Comparison of ENCODE assay signal across 17 cellular contexts in genomic region chr5:40221796-40222195, GRCh38.
DNase-seq lines count a peak whose midpoint lies in the region; TF ChIP-seq lines count a peak whose summit lies in the region.
"Had no signal": no experiment of that assay in that cellular context is flagged by ENCODE, and none has a peak within 500 bp of the region (broad histone marks: within the 10 kb centered on the region; RNA-seq: fewer than 3 reads in every experiment).

No MANE protein-coding gene starts in this region.

- no peaks in the 10 kb centered on the region for H4K20me1 ChIP-seq in mammary epithelial cell (ENCODE audit: insufficient read depth, low read length)
- H4K20me1 ChIP-seq: BLaER1 had no signal

- 15% methylated on average over 4 of the region's 4 CpGs for WGBS in mammary epithelial cell (ENCODE audit: low coverage, missing lambda C conversion rate)
- WGBS in testis, 2 donors = 76 to 80% methylated on average over 4 of the region's 4 CpGs

- dilution Hi-C loops in mammary epithelial cell (cut with HindIII; ENCODE audit: low sequenced_read_pairs) = no loop called here

- no peaks in the 10 kb centered on the region for H3K27me3 ChIP-seq in BJ (ENCODE audit: control insufficient read depth, insufficient read depth, low read length)
- no peaks in the 10 kb centered on the region for H3K27me3 ChIP-seq in mammary epithelial cell (ENCODE audit: insufficient read depth, low read length)
- no peaks in the 10 kb centered on the region for H3K27me3 ChIP-seq in testis
- H3K27me3 ChIP-seq: BLaER1, Peyer's patch had no signal

- H2AFZ ChIP-seq in mammary epithelial cell (ENCODE audit: low read depth, low read length) = no peak overlapping the region

- no peak overlapping the region for H3K27ac Mint-ChIP-seq in activated T-cell treated with anti-CD3 and anti-CD28 coated beads, Interleukin-2, amount 50 U/mL, for 24 hours
- H3K27ac Mint-ChIP-seq: activated naive CD4-positive, alpha-beta T cell treated with anti-CD3 and anti-CD28 coated beads, Interleukin-2, amount 50 U/mL, for 24 hours; stimulated activated memory B cell treated with anti-CD40 and anti-IgM and Interleukin-4, amounts not matched to agents 10 μg/mL and 1 μg/mL and 100 μg/mL, for 72 hours had no signal

- no peaks in the 10 kb centered on the region for H3K27me3 Mint-ChIP-seq in activated T-cell treated with anti-CD3 and anti-CD28 coated beads, Interleukin-2, amount 50 U/mL, for 24 hours
- H3K27me3 Mint-ChIP-seq: activated naive CD4-positive, alpha-beta T cell treated with anti-CD3 and anti-CD28 coated beads, Interleukin-2, amount 50 U/mL, for 24 hours; stimulated activated memory B cell treated with anti-CD40 and anti-IgM and Interleukin-4, amounts not matched to agents 10 μg/mL and 1 μg/mL and 100 μg/mL, for 72 hours had no signal

- CTCF ChIA-PET in BJ (lab: Yijun Ruan, JAX) = interaction anchor here (0.6 kb wide), 1 partner anchor 483 kb away, joined by 4 read pairs; no protein-coding TSS in a partner anchor
- CTCF ChIA-PET in mammary epithelial cell (lab: Charles Lee; ENCODE audit: low non-redundant PET) = no interaction called here

- H3K4me2 ChIP-seq in mammary epithelial cell (ENCODE audit: insufficient read depth, low read depth, low read length) = peak overlapping the region; percentile 37
- H3K4me2 ChIP-seq: BLaER1 had no signal

- H3K9me3 Mint-ChIP-seq in activated T-cell treated with anti-CD3 and anti-CD28 coated beads, Interleukin-2, amount 50 U/mL, for 24 hours = peaks cover 10% of the 10 kb centered on the region
- H3K9me3 Mint-ChIP-seq: activated naive CD4-positive, alpha-beta T cell treated with anti-CD3 and anti-CD28 coated beads, Interleukin-2, amount 50 U/mL, for 24 hours had no signal

- TF ChIP-seq CTCF in BJ (IDR thresholded peaks at IDR 0.05; ENCODE audit: insufficient read depth, low read depth, low read length) = no peak
- no peak for TF ChIP-seq CTCF in mammary epithelial cell (conservative IDR thresholded peaks at IDR 0.05 in 1 of 2, IDR thresholded peaks at IDR 0.05 in 1 of 2; ENCODE audit: extremely low read depth in 1 of 2, insufficient read depth in 1 of 2, low read depth in 1 of 2, low read length in 2 of 2)
- TF ChIP-seq CTCF in GM13976 (IDR thresholded peaks at IDR 0.05; ENCODE audit: borderline replicate concordance, control extremely low read depth, extremely low read depth, insufficient read depth, missing control alignments) = no peak
- no peak for TF ChIP-seq CTCF in testis (IDR thresholded peaks at IDR 0.05)

- H3K27ac ChIP-seq in mammary epithelial cell (ENCODE audit: insufficient read depth, low read depth, low read length) (no peak overlapping the region), testis (no peak overlapping the region)
- H3K27ac ChIP-seq: BLaER1, Peyer's patch, prostate gland had no signal

- peaks cover 7% of the 10 kb centered on the region for H3K36me3 Mint-ChIP-seq in activated T-cell treated with anti-CD3 and anti-CD28 coated beads, Interleukin-2, amount 50 U/mL, for 24 hours (ENCODE audit: low read depth)
- H3K36me3 Mint-ChIP-seq: activated naive CD4-positive, alpha-beta T cell treated with anti-CD3 and anti-CD28 coated beads, Interleukin-2, amount 50 U/mL, for 24 hours; stimulated activated memory B cell treated with anti-CD40 and anti-IgM and Interleukin-4, amounts not matched to agents 10 μg/mL and 1 μg/mL and 100 μg/mL, for 72 hours had no signal

- H3K79me2 ChIP-seq in mammary epithelial cell (ENCODE audit: insufficient read depth, low read length) = no peaks in the 10 kb centered on the region

- H3K36me3 ChIP-seq in BJ (ENCODE audit: control insufficient read depth, insufficient read depth, low read length) = no peaks in the 10 kb centered on the region
- no peaks in the 10 kb centered on the region for H3K36me3 ChIP-seq in mammary epithelial cell (ENCODE audit: insufficient read depth, low read length)
- H3K36me3 ChIP-seq in testis (ENCODE audit: low read depth, missing control alignments) = no peaks in the 10 kb centered on the region
- H3K36me3 ChIP-seq: BLaER1, Peyer's patch, prostate gland had no signal

- H3K9ac ChIP-seq in mammary epithelial cell (ENCODE audit: insufficient read depth, low read length) = no peak overlapping the region
- H3K9ac ChIP-seq: BLaER1 had no signal

- POLR2A ChIA-PET in BJ (lab: Charles Lee) = no interaction called here

- TF ChIP-seq POLR2A in testis (IDR thresholded peaks at IDR 0.05) = no peak

- in situ Hi-C loops in mammary epithelial cell (cut with MboI; ENCODE audit: low sequenced_read_pairs in 2 of 2) = no loop called here
- in situ Hi-C loops in GM13976 (cut with MboI; ENCODE audit: low sequenced_read_pairs, unreplicated experiment) = no loop called here

- peak; percentile 72 for DNase-seq in BJ (ENCODE audit: low read depth)
- peak; percentile 91 for DNase-seq in LHCN-M2 (ENCODE audit: low read depth)
- DNase-seq in mammary epithelial cell = peak; percentile 80
- peak; percentile 92 for DNase-seq in kidney tubule cell (ENCODE audit: low spot score)
- DNase-seq in activated T-cell treated with anti-CD3 and anti-CD28 coated beads, Interleukin-2, amount 50 U/mL, for 24 hours = no peak
- DNase-seq in GM13976 (ENCODE audit: low spot score) = no peak
- no peak for DNase-seq in NCI-H187 (lab: John Stamatoyannopoulos, UW)
- DNase-seq in testis = no peak
- DNase-seq: DMS79, immature natural killer cell, MV-4-11, NCI-H446 treated with DMSO at 0.1 percent for 48 hours, Peyer's patch had no signal

- BruUV-seq in mammary epithelial cell (replicated peaks; lab: Mats Ljungman, UMichigan) = no TSS peak

- H3K4me1 Mint-ChIP-seq in activated T-cell treated with anti-CD3 and anti-CD28 coated beads, Interleukin-2, amount 50 U/mL, for 24 hours (ENCODE audit: low read depth) = peaks cover 77% of the 10 kb centered on the region

- H3K4me1 ChIP-seq in mammary epithelial cell (ENCODE audit: insufficient read depth, low read length) (peaks cover 22% of the 10 kb centered on the region), testis (no peaks in the 10 kb centered on the region)
- H3K4me1 ChIP-seq: BLaER1, Peyer's patch, prostate gland had no signal

- intact Hi-C loops in mammary epithelial cell (cut with micrococcal nuclease) (no loop called here), testis (cut with DNase I; ENCODE audit: low total_unique reads) (no loop called here)

- no peak overlapping the region for H3K4me3 Mint-ChIP-seq in activated T-cell treated with anti-CD3 and anti-CD28 coated beads, Interleukin-2, amount 50 U/mL, for 24 hours
- H3K4me3 Mint-ChIP-seq: activated naive CD4-positive, alpha-beta T cell treated with anti-CD3 and anti-CD28 coated beads, Interleukin-2, amount 50 U/mL, for 24 hours; immature natural killer cell; stimulated activated memory B cell treated with anti-CD40 and anti-IgM and Interleukin-4, amounts not matched to agents 10 μg/mL and 1 μg/mL and 100 μg/mL, for 72 hours had no signal

- H3K4me3 ChIP-seq in BJ (ENCODE audit: low read depth, low read length) (no peak overlapping the region), mammary epithelial cell (replicated peaks in 1 of 3; ENCODE audit: insufficient read depth in 1 of 3, low read depth in 2 of 3, low read length in 3 of 3) (no peak overlapping the region), testis (no peak overlapping the region)
- H3K4me3 ChIP-seq: BLaER1, Peyer's patch, prostate gland had no signal

- H3K9me3 ChIP-seq in mammary epithelial cell (replicated peaks; ENCODE audit: insufficient read depth, low read length) (no peaks in the 10 kb centered on the region), testis (no peaks in the 10 kb centered on the region)
- H3K9me3 ChIP-seq: BLaER1, Peyer's patch, prostate gland had no signal

Comparison
In these comparisons a context has a peak if more than half of its experiments do, and no peak if none do; other contexts are left out.
1. DNase-seq: peak in BJ (single experiment), LHCN-M2 (single experiment), mammary epithelial cell (single experiment) and kidney tubule cell (single experiment); none in activated T-cell treated with anti-CD3 and anti-CD28 coated beads, Interleukin-2, amount 50 U/mL, for 24 hours (single experiment), GM13976 (single experiment), NCI-H187 (0 of 2) and testis (single experiment).